17 cellular contexts compared by ENCODE assay signal in genomic region chr12:82862876-82863649, GRCh38.
DNase-seq lines count a peak whose midpoint lies in the region; ATAC-seq and TF ChIP-seq lines count a peak whose summit lies in the region.
"Had no signal": no experiment of that assay in that cellular context is flagged by ENCODE, and none has a peak within 500 bp of the region (broad histone marks: within the 10 kb centered on the region; RNA-seq: fewer than 3 reads in every experiment).

No MANE protein-coding gene starts in this region.

- no peaks in the 10 kb centered on the region for H3K9me3 Mint-ChIP-seq in nephron

- 90% methylated on average over 6 of the region's 6 CpGs for WGBS in esophagus muscularis mucosa

- no peak overlapping the region for H3K27ac ChIP-seq in esophagus muscularis mucosa (replicated peaks in 1 of 4)
- H3K27ac ChIP-seq: C4-2B, HL-60, RWPE1, SJCRH30 had no signal

- H3K27me3 Mint-ChIP-seq in nephron (ENCODE audit: low read depth): no peaks in the 10 kb centered on the region

- DNase-seq in HFF-Myc (ENCODE audit: extremely low read depth, low read depth) (peak; percentile 38), NCI-H2171 (lab: John Stamatoyannopoulos, UW) (peak; percentile 74), astrocyte of the cerebellum (ENCODE audit: low read depth) (peak; percentile 23), nucleus accumbens (lab: John Stamatoyannopoulos, UW) (no peak), esophagus muscularis mucosa (ENCODE audit: extremely low spot score) (no peak)
- DNase-seq: EL; H7; NCI-H1417 treated with DMSO at 0.1 percent for 48 hours; NCI-H2029; NCI-H2227 treated with DMSO at 0.1 percent for 48 hours; NK-92 treated with Interleukin-12 subunit alpha and Interleukin-12 subunit beta, amount 100 ng/mL, for 24 hours; SJCRH30 had no signal

- TF ChIP-seq CTCF in HFF-Myc (IDR thresholded peaks at IDR 0.05; ENCODE audit: low read depth, low read length, missing control alignments) (no peak), astrocyte of the cerebellum (IDR thresholded peaks at IDR 0.05; ENCODE audit: low read depth, low read length, missing control alignments) (no peak), nephron (IDR thresholded peaks at IDR 0.05; ENCODE audit: unreplicated experiment in 3 of 3) (no peak), esophagus muscularis mucosa (IDR thresholded peaks at IDR 0.05) (no peak)

- peaks cover 39% of the 10 kb centered on the region for H3K4me1 Mint-ChIP-seq in nephron

- TF ChIP-seq EP300 in esophagus muscularis mucosa (IDR thresholded peaks at IDR 0.05): no peak

- no peaks in the 10 kb centered on the region for H3K9me3 ChIP-seq in esophagus muscularis mucosa
- H3K9me3 ChIP-seq: SJCRH30 had no signal

- TF ChIP-seq POLR2A in esophagus muscularis mucosa (IDR thresholded peaks at IDR 0.05; ENCODE audit: low read depth): no peak

- intact Hi-C loops in esophagus muscularis mucosa (cut with DNase I): no loop called here

- H3K4me1 ChIP-seq in esophagus muscularis mucosa: peaks cover 0 to under 1% (median 0%) of the 10 kb centered on the region in 4 donors
- H3K4me1 ChIP-seq: SJCRH30 had no signal

- no peaks in the 10 kb centered on the region for H3K36me3 ChIP-seq in esophagus muscularis mucosa
- H3K36me3 ChIP-seq: SJCRH30 had no signal

- H3K4me3 Mint-ChIP-seq in nephron: peak overlapping the region in 1 of 3 experiments; percentile 20

- H3K4me3 ChIP-seq in HFF-Myc (replicated peaks; ENCODE audit: low read depth, low read length) (no peak overlapping the region), astrocyte of the cerebellum (ENCODE audit: low read depth, low read length) (no peak overlapping the region), esophagus muscularis mucosa (no peak overlapping the region)
- H3K4me3 ChIP-seq: SJCRH30 had no signal

- peak overlapping the region; percentile 75 to 82 (median 78) for H3K27ac Mint-ChIP-seq in nephron

- ATAC-seq in HG03469 (IDR thresholded peaks at IDR 0.05; ENCODE audit: unreplicated experiment): no peak

- in situ Hi-C loops in astrocyte of the cerebellum (cut with HindIII; ENCODE audit: low sequenced_read_pairs): loop anchor here (5.0 kb wide), 1 partner anchor 106 kb away; no protein-coding TSS in a partner anchor

- H3K27me3 ChIP-seq in esophagus muscularis mucosa: no peaks in the 10 kb centered on the region
- H3K27me3 ChIP-seq: SJCRH30 had no signal

- H3K36me3 Mint-ChIP-seq in nephron (ENCODE audit: low read depth): peaks cover 14% of the 10 kb centered on the region

Comparison
In these comparisons a context has a peak if more than half of its experiments do, and no peak if none do; other contexts are left out.
1. DNase-seq: peak in HFF-Myc (single experiment), NCI-H2171 (single experiment) and astrocyte of the cerebellum (single experiment); none in nucleus accumbens (0 of 56) and esophagus muscularis mucosa (single experiment).